Comparison of ENCODE assay signal across 1 cellular context in the genomic region with DNA sequence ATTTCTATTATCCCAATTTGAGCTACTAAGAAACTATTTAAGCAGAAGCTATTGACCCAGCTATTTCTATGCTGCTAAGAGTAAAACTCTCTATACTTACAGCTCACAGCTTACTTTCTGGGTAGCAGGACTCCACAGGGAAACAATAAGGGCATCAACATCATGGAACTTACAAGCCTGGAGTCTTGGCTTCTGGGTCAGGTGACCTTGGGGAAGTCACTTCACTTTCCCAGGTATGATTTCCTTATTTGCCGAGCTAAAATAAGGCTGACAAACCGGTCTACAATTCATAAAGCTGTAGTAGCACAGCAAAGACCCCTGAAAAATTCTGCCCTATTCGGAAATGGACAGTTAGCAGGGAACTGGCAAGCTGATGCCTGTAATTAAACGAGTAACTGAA.
TF ChIP-seq lines count a peak whose summit lies in the region.

No MANE protein-coding gene starts in this region.

TF ChIP-seq in H1, 55 proteins besides CTCF, POLR2A, EP300 and RAD21:
- no peak for TF ChIP-seq TAF7 (optimal IDR thresholded peaks at IDR 0.05; ENCODE audit: borderline replicate concordance, low read depth, low read length)
- no peak for TF ChIP-seq YY1 (IDR thresholded peaks at IDR 0.05; ENCODE audit: low read depth, low read length)
- no peak for TF ChIP-seq TCF12 (IDR thresholded peaks at IDR 0.05; ENCODE audit: low read depth, low read length)
- no peak for TF ChIP-seq BACH1 (IDR thresholded peaks at IDR 0.05; ENCODE audit: low read length)
- TF ChIP-seq, protein P1, sequence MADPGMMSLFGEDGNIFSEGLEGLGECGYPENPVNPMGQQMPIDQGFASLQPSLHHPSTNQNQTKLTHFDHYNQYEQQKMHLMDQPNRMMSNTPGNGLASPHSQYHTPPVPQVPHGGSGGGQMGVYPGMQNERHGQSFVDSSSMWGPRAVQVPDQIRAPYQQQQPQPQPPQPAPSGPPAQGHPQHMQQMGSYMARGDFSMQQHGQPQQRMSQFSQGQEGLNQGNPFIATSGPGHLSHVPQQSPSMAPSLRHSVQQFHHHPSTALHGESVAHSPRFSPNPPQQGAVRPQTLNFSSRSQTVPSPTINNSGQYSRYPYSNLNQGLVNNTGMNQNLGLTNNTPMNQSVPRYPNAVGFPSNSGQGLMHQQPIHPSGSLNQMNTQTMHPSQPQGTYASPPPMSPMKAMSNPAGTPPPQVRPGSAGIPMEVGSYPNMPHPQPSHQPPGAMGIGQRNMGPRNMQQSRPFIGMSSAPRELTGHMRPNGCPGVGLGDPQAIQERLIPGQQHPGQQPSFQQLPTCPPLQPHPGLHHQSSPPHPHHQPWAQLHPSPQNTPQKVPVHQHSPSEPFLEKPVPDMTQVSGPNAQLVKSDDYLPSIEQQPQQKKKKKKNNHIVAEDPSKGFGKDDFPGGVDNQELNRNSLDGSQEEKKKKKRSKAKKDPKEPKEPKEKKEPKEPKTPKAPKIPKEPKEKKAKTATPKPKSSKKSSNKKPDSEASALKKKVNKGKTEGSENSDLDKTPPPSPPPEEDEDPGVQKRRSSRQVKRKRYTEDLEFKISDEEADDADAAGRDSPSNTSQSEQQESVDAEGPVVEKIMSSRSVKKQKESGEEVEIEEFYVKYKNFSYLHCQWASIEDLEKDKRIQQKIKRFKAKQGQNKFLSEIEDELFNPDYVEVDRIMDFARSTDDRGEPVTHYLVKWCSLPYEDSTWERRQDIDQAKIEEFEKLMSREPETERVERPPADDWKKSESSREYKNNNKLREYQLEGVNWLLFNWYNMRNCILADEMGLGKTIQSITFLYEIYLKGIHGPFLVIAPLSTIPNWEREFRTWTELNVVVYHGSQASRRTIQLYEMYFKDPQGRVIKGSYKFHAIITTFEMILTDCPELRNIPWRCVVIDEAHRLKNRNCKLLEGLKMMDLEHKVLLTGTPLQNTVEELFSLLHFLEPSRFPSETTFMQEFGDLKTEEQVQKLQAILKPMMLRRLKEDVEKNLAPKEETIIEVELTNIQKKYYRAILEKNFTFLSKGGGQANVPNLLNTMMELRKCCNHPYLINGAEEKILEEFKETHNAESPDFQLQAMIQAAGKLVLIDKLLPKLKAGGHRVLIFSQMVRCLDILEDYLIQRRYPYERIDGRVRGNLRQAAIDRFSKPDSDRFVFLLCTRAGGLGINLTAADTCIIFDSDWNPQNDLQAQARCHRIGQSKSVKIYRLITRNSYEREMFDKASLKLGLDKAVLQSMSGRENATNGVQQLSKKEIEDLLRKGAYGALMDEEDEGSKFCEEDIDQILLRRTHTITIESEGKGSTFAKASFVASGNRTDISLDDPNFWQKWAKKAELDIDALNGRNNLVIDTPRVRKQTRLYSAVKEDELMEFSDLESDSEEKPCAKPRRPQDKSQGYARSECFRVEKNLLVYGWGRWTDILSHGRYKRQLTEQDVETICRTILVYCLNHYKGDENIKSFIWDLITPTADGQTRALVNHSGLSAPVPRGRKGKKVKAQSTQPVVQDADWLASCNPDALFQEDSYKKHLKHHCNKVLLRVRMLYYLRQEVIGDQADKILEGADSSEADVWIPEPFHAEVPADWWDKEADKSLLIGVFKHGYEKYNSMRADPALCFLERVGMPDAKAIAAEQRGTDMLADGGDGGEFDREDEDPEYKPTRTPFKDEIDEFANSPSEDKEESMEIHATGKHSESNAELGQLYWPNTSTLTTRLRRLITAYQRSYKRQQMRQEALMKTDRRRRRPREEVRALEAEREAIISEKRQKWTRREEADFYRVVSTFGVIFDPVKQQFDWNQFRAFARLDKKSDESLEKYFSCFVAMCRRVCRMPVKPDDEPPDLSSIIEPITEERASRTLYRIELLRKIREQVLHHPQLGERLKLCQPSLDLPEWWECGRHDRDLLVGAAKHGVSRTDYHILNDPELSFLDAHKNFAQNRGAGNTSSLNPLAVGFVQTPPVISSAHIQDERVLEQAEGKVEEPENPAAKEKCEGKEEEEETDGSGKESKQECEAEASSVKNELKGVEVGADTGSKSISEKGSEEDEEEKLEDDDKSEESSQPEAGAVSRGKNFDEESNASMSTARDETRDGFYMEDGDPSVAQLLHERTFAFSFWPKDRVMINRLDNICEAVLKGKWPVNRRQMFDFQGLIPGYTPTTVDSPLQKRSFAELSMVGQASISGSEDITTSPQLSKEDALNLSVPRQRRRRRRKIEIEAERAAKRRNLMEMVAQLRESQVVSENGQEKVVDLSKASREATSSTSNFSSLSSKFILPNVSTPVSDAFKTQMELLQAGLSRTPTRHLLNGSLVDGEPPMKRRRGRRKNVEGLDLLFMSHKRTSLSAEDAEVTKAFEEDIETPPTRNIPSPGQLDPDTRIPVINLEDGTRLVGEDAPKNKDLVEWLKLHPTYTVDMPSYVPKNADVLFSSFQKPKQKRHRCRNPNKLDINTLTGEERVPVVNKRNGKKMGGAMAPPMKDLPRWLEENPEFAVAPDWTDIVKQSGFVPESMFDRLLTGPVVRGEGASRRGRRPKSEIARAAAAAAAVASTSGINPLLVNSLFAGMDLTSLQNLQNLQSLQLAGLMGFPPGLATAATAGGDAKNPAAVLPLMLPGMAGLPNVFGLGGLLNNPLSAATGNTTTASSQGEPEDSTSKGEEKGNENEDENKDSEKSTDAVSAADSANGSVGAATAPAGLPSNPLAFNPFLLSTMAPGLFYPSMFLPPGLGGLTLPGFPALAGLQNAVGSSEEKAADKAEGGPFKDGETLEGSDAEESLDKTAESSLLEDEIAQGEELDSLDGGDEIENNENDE (IDR thresholded peaks at IDR 0.05; ENCODE audit: insufficient replicate concordance, low read length): no peak
- no peak for TF ChIP-seq HDAC2 (IDR thresholded peaks at IDR 0.05; ENCODE audit: borderline replicate concordance in 1 of 2, low read depth in 2 of 2, low read length in 2 of 2)
- no peak for TF ChIP-seq GTF2F1 (IDR thresholded peaks at IDR 0.05; ENCODE audit: borderline replicate concordance, low read depth, low read length)
- no peak for TF ChIP-seq POU5F1 (IDR thresholded peaks at IDR 0.05; ENCODE audit: low read depth, low read length)
- no peak for TF ChIP-seq SIX5 (IDR thresholded peaks at IDR 0.05; ENCODE audit: low read depth, low read length)
- no peak for TF ChIP-seq KDM1A (IDR thresholded peaks at IDR 0.05; ENCODE audit: borderline replicate concordance, low read length)
